ENCODE assay signal across 1 cellular context in the genomic region with DNA sequence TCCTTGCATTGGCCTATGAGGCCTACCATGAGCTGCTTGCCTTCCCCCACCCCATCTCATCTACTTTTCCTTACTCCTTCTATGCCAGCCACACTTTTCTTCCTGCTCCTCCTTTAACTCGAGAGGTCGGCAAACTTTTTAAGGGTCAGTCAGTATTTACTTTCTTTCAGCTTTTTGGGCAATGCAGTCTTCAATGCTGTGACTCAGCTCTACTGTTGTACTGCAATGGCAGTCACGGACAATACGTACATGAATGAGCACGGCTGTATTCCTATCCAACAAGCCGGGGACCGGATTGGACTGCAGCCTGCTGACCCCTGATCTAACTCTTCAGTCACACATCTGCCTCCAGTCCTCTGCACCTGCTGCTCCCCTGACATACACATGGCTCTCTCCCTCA.
TF ChIP-seq lines count a peak whose summit lies in the region.

No MANE protein-coding gene starts in this region.

TF ChIP-seq in HepG2, 621 proteins besides CTCF, POLR2A, EP300 and RAD21:
- TF ChIP-seq ARID3A (IDR thresholded peaks at IDR 0.05; ENCODE audit: low read depth, low read length) (no peak), MTF1 (CRISPR knock-in tag; IDR thresholded peaks at IDR 0.05) (no peak), ZBTB7B (CRISPR knock-in tag; IDR thresholded peaks at IDR 0.05) (no peak), E2F5 (CRISPR knock-in tag; conservative IDR thresholded peaks at IDR 0.05) (no peak), ZNF33B (CRISPR knock-in tag; IDR thresholded peaks at IDR 0.05) (no peak), TBX3 (IDR thresholded peaks at IDR 0.05; ENCODE audit: borderline replicate concordance) (no peak), TMF1 (CRISPR knock-in tag; IDR thresholded peaks at IDR 0.05; ENCODE audit: low read depth) (no peak), ZSCAN12 (CRISPR knock-in tag; IDR thresholded peaks at IDR 0.05) (no peak), HCFC1 (IDR thresholded peaks at IDR 0.05; ENCODE audit: low read depth, low read length) (no peak), CSRNP1 (CRISPR knock-in tag; IDR thresholded peaks at IDR 0.05) (no peak), ZNF296 (CRISPR knock-in tag; conservative IDR thresholded peaks at IDR 0.05) (no peak), HHEX (CRISPR knock-in tag; IDR thresholded peaks at IDR 0.05) (no peak), ZFY (CRISPR knock-in tag; IDR thresholded peaks at IDR 0.05) (no peak), GPN1 (CRISPR knock-in tag; IDR thresholded peaks at IDR 0.05; ENCODE audit: borderline replicate concordance) (no peak), RFXAP (CRISPR knock-in tag; IDR thresholded peaks at IDR 0.05; ENCODE audit: borderline replicate concordance) (no peak)
- TF ChIP-seq, protein P1, sequence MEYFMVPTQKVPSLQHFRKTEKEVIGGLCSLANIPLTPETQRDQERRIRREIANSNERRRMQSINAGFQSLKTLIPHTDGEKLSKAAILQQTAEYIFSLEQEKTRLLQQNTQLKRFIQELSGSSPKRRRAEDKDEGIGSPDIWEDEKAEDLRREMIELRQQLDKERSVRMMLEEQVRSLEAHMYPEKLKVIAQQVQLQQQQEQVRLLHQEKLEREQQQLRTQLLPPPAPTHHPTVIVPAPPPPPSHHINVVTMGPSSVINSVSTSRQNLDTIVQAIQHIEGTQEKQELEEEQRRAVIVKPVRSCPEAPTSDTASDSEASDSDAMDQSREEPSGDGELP (IDR thresholded peaks at IDR 0.05; ENCODE audit: borderline replicate concordance, low read depth) = no peak
- TF ChIP-seq, protein P2, sequence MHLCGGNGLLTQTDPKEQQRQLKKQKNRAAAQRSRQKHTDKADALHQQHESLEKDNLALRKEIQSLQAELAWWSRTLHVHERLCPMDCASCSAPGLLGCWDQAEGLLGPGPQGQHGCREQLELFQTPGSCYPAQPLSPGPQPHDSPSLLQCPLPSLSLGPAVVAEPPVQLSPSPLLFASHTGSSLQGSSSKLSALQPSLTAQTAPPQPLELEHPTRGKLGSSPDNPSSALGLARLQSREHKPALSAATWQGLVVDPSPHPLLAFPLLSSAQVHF (CRISPR knock-in tag; IDR thresholded peaks at IDR 0.05) = no peak
- TF ChIP-seq, protein P3, sequence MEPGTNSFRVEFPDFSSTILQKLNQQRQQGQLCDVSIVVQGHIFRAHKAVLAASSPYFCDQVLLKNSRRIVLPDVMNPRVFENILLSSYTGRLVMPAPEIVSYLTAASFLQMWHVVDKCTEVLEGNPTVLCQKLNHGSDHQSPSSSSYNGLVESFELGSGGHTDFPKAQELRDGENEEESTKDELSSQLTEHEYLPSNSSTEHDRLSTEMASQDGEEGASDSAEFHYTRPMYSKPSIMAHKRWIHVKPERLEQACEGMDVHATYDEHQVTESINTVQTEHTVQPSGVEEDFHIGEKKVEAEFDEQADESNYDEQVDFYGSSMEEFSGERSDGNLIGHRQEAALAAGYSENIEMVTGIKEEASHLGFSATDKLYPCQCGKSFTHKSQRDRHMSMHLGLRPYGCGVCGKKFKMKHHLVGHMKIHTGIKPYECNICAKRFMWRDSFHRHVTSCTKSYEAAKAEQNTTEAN (CRISPR knock-in tag; conservative IDR thresholded peaks at IDR 0.05) = no peak
